Comparison of ENCODE assay signal across 1 cellular context in genomic region chr2:152445791-152446201, GRCh38.
TF ChIP-seq lines count a peak whose summit lies in the region.

No MANE protein-coding gene starts in this region.

TF ChIP-seq in SK-N-SH, 30 proteins besides CTCF, POLR2A, EP300 and RAD21 (continued from another document):
- peak; percentile 22; the same call in 1 of the 2 replicates for TF ChIP-seq USF1 (IDR thresholded peaks at IDR 0.05; ENCODE audit: borderline replicate concordance, low read depth)
- TF ChIP-seq MAX (IDR thresholded peaks at IDR 0.05; ENCODE audit: low read depth): no peak; the same call in 1 of the 2 replicates
